9 cellular contexts compared by ENCODE assay signal in genomic region chr10:29858352-29859267, GRCh38.
DNase-seq lines count a peak whose midpoint lies in the region; ATAC-seq and TF ChIP-seq lines count a peak whose summit lies in the region.
"Had no signal": no experiment of that assay in that cellular context is flagged by ENCODE, and none has a peak within 500 bp of the region (broad histone marks: within the 10 kb centered on the region; RNA-seq: fewer than 3 reads in every experiment).

No MANE protein-coding gene starts in this region.

- no peak for ATAC-seq in GM21390 (IDR thresholded peaks at IDR 0.05; ENCODE audit: unreplicated experiment)
- no peak for ATAC-seq in activated CD8-positive, alpha-beta T cell treated with anti-CD3 and anti-CD28 coated beads for 36 hours
- ATAC-seq: GM12878 had no signal

- POLR2A ChIA-PET in HEK293 (lab: Yijun Ruan, JAX): interaction anchor here (0.7 kb wide), 1 partner anchor 140 kb away, joined by 3 read pairs; no protein-coding TSS in a partner anchor
- POLR2A ChIA-PET in activated CD8-positive, alpha-beta T cell treated with anti-CD3 and anti-CD28 coated beads for 36 hours (lab: Charles Lee): no interaction called here

- H3K27ac ChIP-seq in HEK293 (ENCODE audit: extremely low read depth, low read depth, low read length) (no peak overlapping the region), suprapubic skin (no peak overlapping the region)

- peak; percentile 66 for TF ChIP-seq CTCF in HEK293 (tag by site-specific recombination; IDR thresholded peaks at IDR 0.05)
- peak; percentile 42 to 55 for TF ChIP-seq CTCF in suprapubic skin (IDR thresholded peaks at IDR 0.05)
- no peak for TF ChIP-seq CTCF in activated CD8-positive, alpha-beta T cell treated with anti-CD3 and anti-CD28 coated beads for 36 hours (IDR thresholded peaks at IDR 0.05)

- H3K9ac ChIP-seq in adipocyte (ENCODE audit: low read length): no peak overlapping the region

- TF ChIP-seq EP300 in suprapubic skin (IDR thresholded peaks at IDR 0.05): no peak

- H3K4me3 ChIP-seq in HEK293 (ENCODE audit: low read depth, low read length) (no peak overlapping the region), adipocyte (ENCODE audit: low read length) (no peak overlapping the region), suprapubic skin (no peak overlapping the region)
- H3K4me3 ChIP-seq: GM12878 had no signal

- H3K4me1 ChIP-seq in HEK293 (ENCODE audit: control insufficient read depth, insufficient read depth, low read length) (0 out of 2 replicates have a peak, but pooled peaks cover 2% of the 10 kb centered on the region), adipocyte (ENCODE audit: control insufficient read depth, insufficient read depth, low read length) (peaks cover 34% of the 10 kb centered on the region), suprapubic skin (peaks cover 63% of the 10 kb centered on the region)

- peaks cover 4% of the 10 kb centered on the region for H3K27me3 Mint-ChIP-seq in activated CD8-positive, alpha-beta T cell treated with anti-CD3 and anti-CD28 coated beads for 36 hours

- H3K9me3 ChIP-seq in HEK293 (ENCODE audit: control insufficient read depth, insufficient read depth, low read depth, low read length): no peaks in the 10 kb centered on the region
- H3K9me3 ChIP-seq in adipocyte (ENCODE audit: control insufficient read depth, low read length): no peaks in the 10 kb centered on the region
- no peaks in the 10 kb centered on the region for H3K9me3 ChIP-seq in suprapubic skin

- H3K9me3 Mint-ChIP-seq in activated CD8-positive, alpha-beta T cell treated with anti-CD3 and anti-CD28 coated beads for 36 hours: no peaks in the 10 kb centered on the region

- DNase-seq in A172 (ENCODE audit: low spot score): peak; percentile 79
- peak; percentile 92 for DNase-seq in adipocyte (ENCODE audit: low read depth)
- DNase-seq in hepatic stellate cell (ENCODE audit: low spot score): peak; percentile 55
- DNase-seq in suprapubic skin (ENCODE audit: low spot score in 2 of 2): peak in 1 of 2 donors; percentile 71
- no peak for DNase-seq in GM19240 (ENCODE audit: insufficient read length, low spot score)
- no peak for DNase-seq in activated CD8-positive, alpha-beta T cell treated with anti-CD3 and anti-CD28 coated beads for 36 hours

- 24% methylated on average over 11 of the region's 11 CpGs for WGBS in suprapubic skin

- CTCF ChIA-PET in HEK293 (lab: Yijun Ruan, JAX): interaction anchor here (0.5 to 2.4 kb wide), 17 partner anchors 9 to 362 kb away, joined by 3 to 15 read pairs (median 4); no protein-coding TSS in a partner anchor
- CTCF ChIA-PET in activated CD8-positive, alpha-beta T cell treated with anti-CD3 and anti-CD28 coated beads for 36 hours (lab: Charles Lee): no interaction called here

- no peak overlapping the region for H3K27ac Mint-ChIP-seq in activated CD8-positive, alpha-beta T cell treated with anti-CD3 and anti-CD28 coated beads for 36 hours

- no peaks in the 10 kb centered on the region for H3K36me3 Mint-ChIP-seq in activated CD8-positive, alpha-beta T cell treated with anti-CD3 and anti-CD28 coated beads for 36 hours (ENCODE audit: low read depth)

- intact Hi-C loops in activated CD8-positive, alpha-beta T cell treated with anti-CD3 and anti-CD28 coated beads for 36 hours (cut with micrococcal nuclease): no loop called here

- H3K36me3 ChIP-seq in HEK293 (ENCODE audit: control insufficient read depth in 2 of 2, insufficient read depth in 1 of 2, low read length in 2 of 2): no peaks in the 10 kb centered on the region
- no peaks in the 10 kb centered on the region for H3K36me3 ChIP-seq in adipocyte (ENCODE audit: control insufficient read depth, insufficient read depth, low read length, severe bottlenecking)
- H3K36me3 ChIP-seq in suprapubic skin: no peaks in the 10 kb centered on the region

- no peak for TF ChIP-seq POLR2A in suprapubic skin (IDR thresholded peaks at IDR 0.05)

- H3K27me3 ChIP-seq in adipocyte (replicated peaks; ENCODE audit: control insufficient read depth, insufficient read depth, low read length) (no peaks in the 10 kb centered on the region), suprapubic skin (no peaks in the 10 kb centered on the region)

- H3K4me3 Mint-ChIP-seq in activated CD8-positive, alpha-beta T cell treated with anti-CD3 and anti-CD28 coated beads for 36 hours: no peak overlapping the region

- H3K4me1 Mint-ChIP-seq in activated CD8-positive, alpha-beta T cell treated with anti-CD3 and anti-CD28 coated beads for 36 hours (ENCODE audit: low read depth): no peaks in the 10 kb centered on the region

TF ChIP-seq in HEK293, 187 proteins besides CTCF, POLR2A, EP300 and RAD21:
- TF ChIP-seq ZBTB7A (tag by site-specific recombination; IDR thresholded peaks at IDR 0.05; ENCODE audit: low read depth) (no peak), FEZF1 (tag by site-specific recombination; IDR thresholded peaks at IDR 0.05) (peak; percentile 39; the same call in 1 of the 2 replicates), ZNF362 (tag by site-specific recombination; IDR thresholded peaks at IDR 0.05) (peak; percentile 46; the same call in 1 of the 2 replicates), GLIS1 (tag by site-specific recombination; IDR thresholded peaks at IDR 0.05) (peak; percentile 28; the same call in 1 of the 2 replicates), ZNF610 (tag by site-specific recombination; IDR thresholded peaks at IDR 0.05; ENCODE audit: borderline replicate concordance) (no peak), ZNF121 (tag by site-specific recombination; IDR thresholded peaks at IDR 0.05) (peak; percentile 97), ZNF654 (tag by site-specific recombination; IDR thresholded peaks at IDR 0.05; ENCODE audit: low read depth) (peak; percentile 51), ZBTB44 (tag by site-specific recombination; IDR thresholded peaks at IDR 0.05) (no peak), ZNF677 (tag by site-specific recombination; IDR thresholded peaks at IDR 0.05) (no peak), ZSCAN5A (tag by site-specific recombination; IDR thresholded peaks at IDR 0.05) (no peak)

Comparison
In these comparisons a context has a peak if more than half of its experiments do, and no peak if none do; other contexts are left out.
1. DNase-seq: peak in A172 (single experiment), adipocyte (single experiment) and hepatic stellate cell (single experiment); none in GM19240 (single experiment) and activated CD8-positive, alpha-beta T cell treated with anti-CD3 and anti-CD28 coated beads for 36 hours (single experiment).